In genomic region chr13:106087201-106087600, GRCh38 we compare ENCODE assay signal across 19 cellular contexts.
DNase-seq lines count a peak whose midpoint lies in the region; ATAC-seq, FAIRE-seq and TF ChIP-seq lines count a peak whose summit lies in the region.
"Had no signal": no experiment of that assay in that cellular context is flagged by ENCODE, and none has a peak within 500 bp of the region (broad histone marks: within the 10 kb centered on the region; RNA-seq: fewer than 3 reads in every experiment).

No MANE protein-coding gene starts in this region.

- no peak for TF ChIP-seq POLR2A in H54 (IDR thresholded peaks at IDR 0.05; ENCODE audit: low read depth, low read length)
- TF ChIP-seq POLR2A in ovary (IDR thresholded peaks at IDR 0.05), result no peak
- no peak for TF ChIP-seq POLR2A in suprapubic skin (IDR thresholded peaks at IDR 0.05)

- peak overlapping the region; percentile 20 to 39 for H3K27ac ChIP-seq in small intestine (ENCODE audit: low read depth in 1 of 2, low read length in 1 of 2)
- H3K27ac ChIP-seq in ovary, result no peak overlapping the region
- H3K27ac ChIP-seq in suprapubic skin, result no peak overlapping the region
- H3K27ac ChIP-seq: BLaER1 had no signal

- peak; percentile 91 for ATAC-seq in left colon
- ATAC-seq: GM23338, HepG2 had no signal

- H3K4me1 ChIP-seq in small intestine (ENCODE audit: control insufficient read depth in 2 of 2, insufficient read depth in 1 of 2, low read depth in 1 of 2, low read length in 1 of 2) (peaks cover 2 to 4% of the 10 kb centered on the region in 2 donors), ovary (ENCODE audit: insufficient read depth) (no peaks in the 10 kb centered on the region), suprapubic skin (no peaks in the 10 kb centered on the region)
- H3K4me1 ChIP-seq: BLaER1 had no signal

- 17 to 63% (median 41%) methylated on average over 10 of the region's 10 CpGs for WGBS in small intestine, 3 donors
- WGBS in ovary, 3 donors, result 83 to 94% (median 88%) methylated on average over 10 of the region's 10 CpGs
- 91% methylated on average over 10 of the region's 10 CpGs for WGBS in suprapubic skin

- TF ChIP-seq EP300 in ovary (IDR thresholded peaks at IDR 0.05), result no peak
- no peak for TF ChIP-seq EP300 in suprapubic skin (IDR thresholded peaks at IDR 0.05)

- DNase-seq in H54 (ENCODE audit: insufficient read length, low spot score), result no peak
- peak; percentile 77 to 83 for DNase-seq in NCI-H1930 (lab: John Stamatoyannopoulos, UW)
- peak; percentile 39 to 71 for DNase-seq in left colon
- DNase-seq in small intestine, result peak; percentile 87
- DNase-seq in ovary, result no peak
- no peak for DNase-seq in mesenteric fat pad (ENCODE audit: low spot score)
- no peak for DNase-seq in suprapubic skin (ENCODE audit: low spot score in 2 of 2)
- DNase-seq: 8988T; AML-193; Caco-2; CD8-positive, alpha-beta memory T cell; DND-41; GDM1; H9 had no signal

- H3K36me3 ChIP-seq in small intestine (ENCODE audit: control insufficient read depth in 2 of 2, insufficient read depth in 2 of 2, low read length in 2 of 2) (no peaks in the 10 kb centered on the region), ovary (no peaks in the 10 kb centered on the region), suprapubic skin (no peaks in the 10 kb centered on the region)
- H3K36me3 ChIP-seq: BLaER1 had no signal

- FAIRE-seq in H54 (lab: Jason Lieb, UNC), result peak; percentile 83
- FAIRE-seq in small intestine (lab: Jason Lieb, UNC), result peak; percentile 71
- FAIRE-seq: GM12892, HepG2, HTR-8/SVneo had no signal

- no peak overlapping the region for H3K4me3 ChIP-seq in small intestine (ENCODE audit: low read depth in 1 of 2, low read length in 2 of 2)
- H3K4me3 ChIP-seq in ovary, result no peak overlapping the region
- no peak overlapping the region for H3K4me3 ChIP-seq in suprapubic skin
- H3K4me3 ChIP-seq: BLaER1, GM23338 had no signal

- intact Hi-C loops in left colon (cut with DNase I, micrococcal nuclease), result loop anchor here in 1 of 2 donors (10.0 kb wide), 1 partner anchor 438 kb away; no protein-coding TSS in a partner anchor
- intact Hi-C loops in ovary (cut with DNase I), result no loop called here

- TF ChIP-seq CTCF in ovary (IDR thresholded peaks at IDR 0.05), result no peak
- TF ChIP-seq CTCF in suprapubic skin (IDR thresholded peaks at IDR 0.05), result no peak

- H3K27me3 ChIP-seq in small intestine (ENCODE audit: control insufficient read depth in 2 of 2, insufficient read depth in 2 of 2, low read length in 2 of 2), result no peaks in the 10 kb centered on the region
- H3K27me3 ChIP-seq in ovary, result no peaks in the 10 kb centered on the region
- no peaks in the 10 kb centered on the region for H3K27me3 ChIP-seq in suprapubic skin
- H3K27me3 ChIP-seq: BLaER1 had no signal

- H3K9me3 ChIP-seq in small intestine (ENCODE audit: control insufficient read depth, low read depth), result no peaks in the 10 kb centered on the region
- H3K9me3 ChIP-seq in ovary, result no peaks in the 10 kb centered on the region
- H3K9me3 ChIP-seq in suprapubic skin, result no peaks in the 10 kb centered on the region
- H3K9me3 ChIP-seq: BLaER1, Caco-2 had no signal

Comparison
In these comparisons a context has a peak if more than half of its experiments do, and no peak if none do; other contexts are left out.
1. DNase-seq: peak in NCI-H1930 (2 of 2), left colon (2 of 2) and small intestine (single experiment); none in H54 (single experiment), ovary (0 of 5), mesenteric fat pad (single experiment) and suprapubic skin (0 of 2).
2. H3K27ac ChIP-seq: peak in small intestine (2 of 2); none in ovary (0 of 2) and suprapubic skin (single experiment).